10 cellular contexts compared by ENCODE assay signal in genomic region chr1:167090289-167090942, GRCh38. TPM values are rescaled to one million over a fixed set of nuclear protein-coding genes. Genes with fewer than 3 reads are reported as not detected.
DNase-seq lines count a peak whose midpoint lies in the region; ATAC-seq, FAIRE-seq and TF ChIP-seq lines count a peak whose summit lies in the region.
"Had no signal": no experiment of that assay in that cellular context is flagged by ENCODE, and none has a peak within 500 bp of the region (broad histone marks: within the 10 kb centered on the region; RNA-seq: fewer than 3 reads in every experiment).

Gene GPA33, minus strand, starts transcription at chr1:167090377. Its CDS starts 90 bp downstream, at chr1:167090287.

- intact Hi-C loops in mucosa of descending colon (cut with DNase I, micrococcal nuclease): no loop called here

- H3K27me3 Mint-ChIP-seq in T-helper 1 cell treated with Interleukin-12 subunit alpha and Interleukin-12 subunit beta and Interleukin-4 antibody, amounts not matched to agents 30 μg/mL and 1 μg/mL, for 36 hours (ENCODE audit: low read depth): no peaks in the 10 kb centered on the region

- H3K36me3 Mint-ChIP-seq in T-helper 1 cell treated with Interleukin-12 subunit alpha and Interleukin-12 subunit beta and Interleukin-4 antibody, amounts not matched to agents 30 μg/mL and 1 μg/mL, for 36 hours (ENCODE audit: low read depth): peaks cover 6% of the 10 kb centered on the region

- peak within 1 kb of the TSS; percentile 60 for H3K4me3 Mint-ChIP-seq in T-helper 1 cell treated with Interleukin-12 subunit alpha and Interleukin-12 subunit beta and Interleukin-4 antibody, amounts not matched to agents 30 μg/mL and 1 μg/mL, for 36 hours

- peak; percentile 69 for ATAC-seq in HG02973 (IDR thresholded peaks at IDR 0.05; ENCODE audit: unreplicated experiment)
- peak; percentile 89 for ATAC-seq in mucosa of descending colon
- ATAC-seq in GM21367 (IDR thresholded peaks at IDR 0.05; ENCODE audit: unreplicated experiment): no peak
- ATAC-seq: PC-3 had no signal

- peak; percentile 46 for FAIRE-seq in GM12892 (lab: Jason Lieb, UNC)

- no peaks in the 10 kb centered on the region for H3K36me3 ChIP-seq in mucosa of descending colon (ENCODE audit: low read depth)

- in situ Hi-C loops in G401 (cut with HindIII; ENCODE audit: low sequenced_read_pairs): no loop called here

- peaks cover 17% of the 10 kb centered on the region for H3K4me1 Mint-ChIP-seq in T-helper 1 cell treated with Interleukin-12 subunit alpha and Interleukin-12 subunit beta and Interleukin-4 antibody, amounts not matched to agents 30 μg/mL and 1 μg/mL, for 36 hours (ENCODE audit: low read depth)

- DNase-seq in GM12892 (ENCODE audit: insufficient read length): no peak
- peak; percentile 86 to 88 (median 86) for DNase-seq in mucosa of descending colon
- DNase-seq in NCI-H2081 (lab: John Stamatoyannopoulos, UW): no peak
- no peak for DNase-seq in SK-N-DZ (ENCODE audit: low spot score)
- DNase-seq in G401 (ENCODE audit: low spot score): no peak
- DNase-seq: PC-3, testis had no signal

- no peak for TF ChIP-seq POLR2A in GM12892 (IDR thresholded peaks at IDR 0.05; ENCODE audit: low read depth, low read length)

- no peak for TF ChIP-seq CTCF in mucosa of descending colon (IDR thresholded peaks at IDR 0.05)

- peaks cover 16% of the 10 kb centered on the region for H3K4me1 ChIP-seq in mucosa of descending colon (ENCODE audit: low read depth)
- H3K4me1 ChIP-seq: testis had no signal

- no peaks in the 10 kb centered on the region for H3K9me3 Mint-ChIP-seq in T-helper 1 cell treated with Interleukin-12 subunit alpha and Interleukin-12 subunit beta and Interleukin-4 antibody, amounts not matched to agents 30 μg/mL and 1 μg/mL, for 36 hours

- H3K4me3 ChIP-seq in mucosa of descending colon: peak within 1 kb of the TSS; percentile 12
- H3K4me3 ChIP-seq: testis had no signal

- peak within 1 kb of the TSS; percentile 96 for H3K27ac Mint-ChIP-seq in T-helper 1 cell treated with Interleukin-12 subunit alpha and Interleukin-12 subunit beta and Interleukin-4 antibody, amounts not matched to agents 30 μg/mL and 1 μg/mL, for 36 hours

- H3K9me3 ChIP-seq in mucosa of descending colon: no peaks in the 10 kb centered on the region
- H3K9me3 ChIP-seq: testis had no signal

RNA-seq across cellular contexts. Expression of gene GPA33, which starts in this region (rescaled TPM):
- not detected for polyA plus RNA-seq in GM12892 (2012; ENCODE audit: missing spikeins)
- total RNA-seq in mucosa of descending colon: 100 to 1,000 TPM; 221 to 764 (median 482) TPM
- polyA plus RNA-seq in SK-N-DZ (2014; cell fraction: cytosol; rRNA removed): 0.06 TPM in 1 of 2 replicates, not detected in the other
- polyA plus RNA-seq in SK-N-DZ (2014; cell fraction: nucleus; rRNA removed): not detected in 2 replicates
- 0.12 and 1.1 TPM in 2 replicates for total RNA-seq in G401 (2014; rRNA removed; shearing (Covaris generic))

Comparison
In these comparisons a context has a peak if more than half of its experiments do, and no peak if none do; other contexts are left out.
1. RNA of gene GPA33 (total RNA-seq): 221 to 764 TPM in mucosa of descending colon; 0.12 to 1.1 TPM in G401; every median in the first group is over 100 times any median in the second.
2. DNase-seq: peak in mucosa of descending colon (3 of 3); none in GM12892 (single experiment), NCI-H2081 (0 of 2), SK-N-DZ (single experiment) and G401 (single experiment).